8 cellular contexts compared by ENCODE assay signal in genomic region chr6:57221936-57222683, GRCh38. TPM values are rescaled to one million over a fixed set of nuclear protein-coding genes. Genes with fewer than 3 reads are reported as not detected.
DNase-seq lines count a peak whose midpoint lies in the region; ATAC-seq and TF ChIP-seq lines count a peak whose summit lies in the region.

TSS of gene RAB23 (minus strand) at chr6:57222307. CDS start at chr6:57210380, 11,927 bp downstream.

- no peaks in the 10 kb centered on the region for H3K9me2 ChIP-seq in GM23248 (ENCODE audit: insufficient read depth)

- ATAC-seq in stimulated activated naive CD8-positive, alpha-beta T cell treated with anti-CD3 and anti-CD28 coated beads, Interleukin-15, Interleukin-2, amounts not matched to agents 100 U/mL and 50 U/mL, for 24 hours: peak; percentile 94

- no peaks in the 10 kb centered on the region for H3K27me3 ChIP-seq in GM23248 (replicated peaks; ENCODE audit: insufficient read depth)

- peaks cover 40% of the 10 kb centered on the region for H3K4me1 Mint-ChIP-seq in nephron

- H3K4me3 ChIP-seq in GM23248 (peak within 1 kb of the TSS; percentile 92), fibroblast of the aortic adventitia (ENCODE audit: low read depth, low read length) (peak within 1 kb of the TSS; percentile 87)

- H3K9ac ChIP-seq in GM23248: peak within 1 kb of the TSS; percentile 85

- DNase-seq in ELF-1 (ENCODE audit: low read depth, low spot score) (peak; percentile 95), GM23248 (peak; percentile 89), RPMI7951 (ENCODE audit: low read depth) (peak; percentile 84), fibroblast of the aortic adventitia (ENCODE audit: low read depth) (peak; percentile 83)
- peak; percentile 75 for DNase-seq in activated effector memory CD4-positive, alpha-beta T cell treated with Interleukin-2 at 50 U/mL for 16 hours
- DNase-seq in stimulated activated naive CD8-positive, alpha-beta T cell treated with anti-CD3 and anti-CD28 coated beads, Interleukin-15, Interleukin-2, amounts not matched to agents 100 U/mL and 50 U/mL, for 24 hours: peak; percentile 85

- H3K9me3 ChIP-seq in GM23248 (ENCODE audit: low read depth) (no peaks in the 10 kb centered on the region), KOPT-K1 (ENCODE audit: insufficient read depth, low read length, poor library complexity, severe bottlenecking) (peaks cover 6% of the 10 kb centered on the region)

- in situ Hi-C loops in GM23248 (cut with MboI): no loop called here

- H3K79me2 ChIP-seq in GM23248 (ENCODE audit: insufficient read depth): peaks cover 61% of the 10 kb centered on the region

- TF ChIP-seq CTCF in fibroblast of the aortic adventitia (IDR thresholded peaks at IDR 0.05; ENCODE audit: insufficient read depth, low read length) (no peak), nephron (IDR thresholded peaks at IDR 0.05; ENCODE audit: unreplicated experiment in 3 of 3) (no peak)

- 1 to 2% methylated on average over 42 to 64 of the region's 66 CpGs for WGBS in GM23248 (ENCODE audit: low coverage in 1 of 2, low lambda C conversion rate in 2 of 2, missing lambda C conversion rate in 2 of 2), 2 experiments

- peak within 1 kb of the TSS; percentile 96 to 99 (median 97) for H3K4me3 Mint-ChIP-seq in nephron

- peak within 1 kb of the TSS; percentile 93 for H2AFZ ChIP-seq in GM23248

- peak within 1 kb of the TSS; percentile 98 for H3K4me2 ChIP-seq in GM23248 (ENCODE audit: unreplicated experiment)

- peak within 1 kb of the TSS; percentile 96 to 98 (median 97) for H3K27ac Mint-ChIP-seq in nephron

- no peaks in the 10 kb centered on the region for H3K27me3 Mint-ChIP-seq in nephron (ENCODE audit: low read depth)

- H3K36me3 ChIP-seq in GM23248 (ENCODE audit: low read depth) (no peaks in the 10 kb centered on the region), KOPT-K1 (ENCODE audit: insufficient read depth, low read length) (no peaks in the 10 kb centered on the region)

- peaks cover 60% of the 10 kb centered on the region; the same call in 1 of the 2 replicates for H3F3A ChIP-seq in GM23248 (ENCODE audit: insufficient read depth)

- peak within 1 kb of the TSS; percentile 78 for H3K27ac ChIP-seq in GM23248
- H3K27ac ChIP-seq in KOPT-K1 (ENCODE audit: low read depth, low read length, poor library complexity, severe bottlenecking): peak within 1 kb of the TSS; percentile 79

- peaks cover 31% of the 10 kb centered on the region for H3K36me3 Mint-ChIP-seq in nephron (ENCODE audit: low read depth)

- H3K9me3 Mint-ChIP-seq in nephron: peaks cover 25% of the 10 kb centered on the region

- peaks cover 37% of the 10 kb centered on the region for H3K4me1 ChIP-seq in GM23248 (ENCODE audit: insufficient read depth)

- H4K20me1 ChIP-seq in GM23248 (ENCODE audit: insufficient read depth): no peaks in the 10 kb centered on the region

RNA-seq across cellular contexts. Expression of gene RAB23, which starts in this region (rescaled TPM):
- 78.6 and 81.7 TPM in 2 replicates for total RNA-seq in GM23248 (2014; rRNA removed; shearing (Covaris generic))
- 46.9 and 49.1 TPM in 2 replicates for polyA plus RNA-seq in GM23248 (2016; fragmentation: Nextera tagmentation; extraction: Ambion mirVana)
- 42.8 and 51.2 TPM in 2 replicates for total RNA-seq in RPMI7951 (2014; rRNA removed; shearing (Covaris generic))
- 21.4 and 59.7 TPM in 2 replicates for total RNA-seq in fibroblast of the aortic adventitia (ENCODE audit: low replicate concordance)

Comparison
In these comparisons a context has a peak if more than half of its experiments do, and no peak if none do; other contexts are left out.
1. Peak in every context shown above with its lines: DNase-seq, ATAC-seq, H3K4me3 ChIP-seq and H3K27ac ChIP-seq.